Comparison of ENCODE assay signal across 18 cellular contexts in the genomic region with DNA sequence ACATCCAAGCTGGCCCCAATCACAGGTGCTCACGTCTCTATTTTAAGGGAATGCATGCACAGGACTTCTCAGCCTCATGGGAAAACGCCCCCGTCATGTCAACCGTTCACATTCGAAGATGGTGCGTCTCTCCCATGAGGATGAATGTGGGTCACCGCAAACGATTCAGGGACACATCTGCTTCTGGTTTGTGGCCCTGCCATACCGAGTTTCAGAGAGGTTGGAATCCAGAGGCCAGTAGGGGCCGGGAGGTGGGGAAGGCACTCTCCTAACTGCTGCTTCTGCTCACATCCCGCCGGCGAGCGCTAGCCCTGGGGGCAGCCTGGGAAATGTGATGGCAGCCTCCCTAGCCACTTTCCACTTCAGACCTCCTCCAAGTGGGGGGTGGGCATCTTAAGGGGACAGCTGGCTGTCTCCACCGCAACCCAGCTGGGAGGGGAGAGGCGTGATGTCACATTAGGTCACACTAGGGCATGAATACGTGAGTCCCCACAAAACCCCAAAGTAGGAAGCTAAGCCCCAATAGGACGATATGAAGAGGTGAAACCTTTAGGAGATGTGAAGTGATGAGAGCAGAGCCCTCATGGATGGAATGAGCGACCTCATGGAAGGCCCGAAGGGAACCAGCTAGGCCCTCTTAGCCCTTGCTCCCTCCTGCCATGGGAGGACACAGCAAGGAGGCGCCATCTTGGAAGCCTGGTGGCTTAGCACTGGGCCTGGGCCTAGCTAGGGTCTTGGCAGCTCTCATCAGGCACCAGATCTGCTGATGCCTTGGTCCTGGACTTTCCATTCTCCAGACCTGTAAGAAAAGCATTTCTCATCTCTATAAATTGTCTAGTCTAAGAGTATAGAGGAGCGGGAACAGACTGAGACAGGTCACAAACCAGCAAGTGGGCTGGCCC.
"Had no signal": no experiment of that assay in that cellular context is flagged by ENCODE, and none has a peak within 500 bp of the region (broad histone marks: within the 10 kb centered on the region; RNA-seq: fewer than 3 reads in every experiment).

No MANE protein-coding gene starts in this region.

- H3K4me1 ChIP-seq: esophagus muscularis mucosa, gastroesophageal sphincter, heart right ventricle, upper lobe of left lung had no signal

- H3K27me3 ChIP-seq: brain microvascular endothelial cell, upper lobe of left lung had no signal

- H3K27ac ChIP-seq: brain microvascular endothelial cell, esophagus muscularis mucosa, gastroesophageal sphincter, heart right ventricle, upper lobe of left lung, WERI-Rb-1 had no signal

- DNase-seq: activated CD4-positive, alpha-beta T cell treated with anti-CD3 and anti-CD28 coated beads, Interleukin-2, amount 50 U/mL, for 48 hours; activated naive CD4-positive, alpha-beta T cell treated with anti-CD3 and anti-CD28 coated beads, Interleukin-2, amount 50 U/mL, for 16 hours; activated T-cell treated with anti-CD3 and anti-CD28 coated beads, Interleukin-2, amount 50 U/mL, for 4 hours; brain microvascular endothelial cell; cortex of kidney; effector CD4-positive, alpha-beta T cell; heart right ventricle; nucleus accumbens; stimulated activated CD4-positive, alpha-beta T cell treated with anti-CD3 and anti-CD28 coated beads, Interleukin-12 subunit alpha, Interleukin-12 subunit beta, amount 100 ng/mL, for 4 hours; stimulated activated CD4-positive, alpha-beta T cell treated with anti-CD3 and anti-CD28 coated beads, Interleukin-1b, Interleukin-23, amount 100 ng/mL, for 48 hours; stimulated activated naive CD8-positive, alpha-beta T cell treated with anti-CD3 and anti-CD28 coated beads, Interleukin-15, amount 100 ng/mL, for 72 hours; T-helper 2 cell; WERI-Rb-1 had no signal

- H3K4me3 ChIP-seq: esophagus muscularis mucosa, gastroesophageal sphincter, heart right ventricle, lung, upper lobe of left lung had no signal

- H3K36me3 ChIP-seq: brain microvascular endothelial cell, esophagus muscularis mucosa, gastroesophageal sphincter, heart right ventricle, upper lobe of left lung, WERI-Rb-1 had no signal

- ATAC-seq: activated T-cell treated with anti-CD3 and anti-CD28 coated beads, Interleukin-2, amount 50 U/mL, for 4 hours; gastroesophageal sphincter; heart right ventricle; natural killer cell treated with Interleukin-12 subunit alpha and Interleukin-12 subunit beta and Interleukin-15 and Interleukin-18, amount 100 ng/mL, for 72 hours; stimulated activated naive CD8-positive, alpha-beta T cell treated with anti-CD3 and anti-CD28 coated beads, Interleukin-15, amount 100 ng/mL, for 72 hours had no signal

- H3K9me3 ChIP-seq: esophagus muscularis mucosa, gastroesophageal sphincter, heart right ventricle, upper lobe of left lung had no signal
